Comparison of ENCODE assay signal across 1 cellular context in genomic region chr3:25592510-25592968, GRCh38.
TF ChIP-seq lines count a peak whose summit lies in the region.

No MANE protein-coding gene starts in this region.

TF ChIP-seq in H1, 55 proteins besides CTCF, POLR2A, EP300 and RAD21 (continued from another document):
- TF ChIP-seq SAP30 (IDR thresholded peaks at IDR 0.05; ENCODE audit: insufficient read depth, insufficient replicate concordance, low read length): no peak
- no peak for TF ChIP-seq NRF1 (IDR thresholded peaks at IDR 0.05; ENCODE audit: low read depth, low read length)
- TF ChIP-seq RFX5 (IDR thresholded peaks at IDR 0.05; ENCODE audit: borderline replicate concordance, low read depth, low read length): no peak
- no peak for TF ChIP-seq CHD1 (IDR thresholded peaks at IDR 0.05; ENCODE audit: low read depth, low read length)
- TF ChIP-seq TAF1 (IDR thresholded peaks at IDR 0.05; ENCODE audit: low read depth, low read length): no peak
- no peak for TF ChIP-seq TCF12 (IDR thresholded peaks at IDR 0.05; ENCODE audit: low read depth, low read length)
